ENCODE assay signal across 1 cellular context in the genomic region with DNA sequence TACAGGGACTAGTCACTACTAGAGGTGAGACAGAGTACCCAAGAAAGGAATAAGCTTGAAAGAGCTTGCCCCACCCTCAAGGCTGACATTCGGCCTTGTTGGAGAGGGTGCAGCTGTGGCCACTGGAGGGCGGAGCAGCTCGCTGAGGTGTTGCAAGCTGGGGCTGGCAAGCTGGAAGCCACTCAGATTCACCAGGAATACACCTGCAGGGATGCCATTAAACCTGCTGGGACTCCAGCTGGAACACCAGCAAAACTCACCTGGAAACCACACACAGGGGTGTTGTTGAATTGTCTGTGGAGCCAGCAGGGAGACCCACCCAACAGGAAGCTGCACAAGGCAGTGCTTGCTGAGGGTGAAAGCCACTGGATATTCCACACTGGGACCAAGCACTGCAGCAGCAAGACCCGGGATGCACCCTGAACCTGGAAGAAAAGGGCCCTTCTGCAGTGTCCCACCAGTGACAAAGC.
TF ChIP-seq lines count a peak whose summit lies in the region.

No MANE protein-coding gene starts in this region.

TF ChIP-seq in HepG2, 621 proteins besides CTCF, POLR2A, EP300 and RAD21 (continued from another document and continues in another):
- TF ChIP-seq ZNF782 (CRISPR knock-in tag; IDR thresholded peaks at IDR 0.05; ENCODE audit: borderline replicate concordance) = no peak
- TF ChIP-seq ZNF772 (CRISPR knock-in tag; IDR thresholded peaks at IDR 0.05) = peak; percentile 45; the same call in 1 of the 2 replicates
- no peak for TF ChIP-seq ZNF18 (CRISPR knock-in tag; IDR thresholded peaks at IDR 0.05; ENCODE audit: insufficient replicate concordance)
- TF ChIP-seq ATF7-NPFF (CRISPR knock-in tag; IDR thresholded peaks at IDR 0.05; ENCODE audit: low read depth) = peak; percentile 56; the same call in 1 of the 2 replicates
- TF ChIP-seq FLYWCH1 (CRISPR knock-in tag; IDR thresholded peaks at IDR 0.05) = no peak
- TF ChIP-seq, protein P1, sequence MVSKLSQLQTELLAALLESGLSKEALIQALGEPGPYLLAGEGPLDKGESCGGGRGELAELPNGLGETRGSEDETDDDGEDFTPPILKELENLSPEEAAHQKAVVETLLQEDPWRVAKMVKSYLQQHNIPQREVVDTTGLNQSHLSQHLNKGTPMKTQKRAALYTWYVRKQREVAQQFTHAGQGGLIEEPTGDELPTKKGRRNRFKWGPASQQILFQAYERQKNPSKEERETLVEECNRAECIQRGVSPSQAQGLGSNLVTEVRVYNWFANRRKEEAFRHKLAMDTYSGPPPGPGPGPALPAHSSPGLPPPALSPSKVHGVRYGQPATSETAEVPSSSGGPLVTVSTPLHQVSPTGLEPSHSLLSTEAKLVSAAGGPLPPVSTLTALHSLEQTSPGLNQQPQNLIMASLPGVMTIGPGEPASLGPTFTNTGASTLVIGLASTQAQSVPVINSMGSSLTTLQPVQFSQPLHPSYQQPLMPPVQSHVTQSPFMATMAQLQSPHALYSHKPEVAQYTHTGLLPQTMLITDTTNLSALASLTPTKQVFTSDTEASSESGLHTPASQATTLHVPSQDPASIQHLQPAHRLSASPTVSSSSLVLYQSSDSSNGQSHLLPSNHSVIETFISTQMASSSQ (IDR thresholded peaks at IDR 0.05; ENCODE audit: low read depth) = no peak
- TF ChIP-seq, protein P1 (CRISPR knock-in tag; IDR thresholded peaks at IDR 0.05; ENCODE audit: borderline replicate concordance) = 0 out of 2 replicates have a peak, but pooled peaks have one; percentile 3
- 0 out of 2 replicates have a peak, but pooled peaks have one; percentile 33 for TF ChIP-seq ARID5B (CRISPR knock-in tag; IDR thresholded peaks at IDR 0.05)
- no peak for TF ChIP-seq PLSCR1 (CRISPR knock-in tag; IDR thresholded peaks at IDR 0.05; ENCODE audit: borderline replicate concordance)
- no peak for TF ChIP-seq JDP2 (CRISPR knock-in tag; IDR thresholded peaks at IDR 0.05; ENCODE audit: borderline replicate concordance)
- TF ChIP-seq, protein P2, sequence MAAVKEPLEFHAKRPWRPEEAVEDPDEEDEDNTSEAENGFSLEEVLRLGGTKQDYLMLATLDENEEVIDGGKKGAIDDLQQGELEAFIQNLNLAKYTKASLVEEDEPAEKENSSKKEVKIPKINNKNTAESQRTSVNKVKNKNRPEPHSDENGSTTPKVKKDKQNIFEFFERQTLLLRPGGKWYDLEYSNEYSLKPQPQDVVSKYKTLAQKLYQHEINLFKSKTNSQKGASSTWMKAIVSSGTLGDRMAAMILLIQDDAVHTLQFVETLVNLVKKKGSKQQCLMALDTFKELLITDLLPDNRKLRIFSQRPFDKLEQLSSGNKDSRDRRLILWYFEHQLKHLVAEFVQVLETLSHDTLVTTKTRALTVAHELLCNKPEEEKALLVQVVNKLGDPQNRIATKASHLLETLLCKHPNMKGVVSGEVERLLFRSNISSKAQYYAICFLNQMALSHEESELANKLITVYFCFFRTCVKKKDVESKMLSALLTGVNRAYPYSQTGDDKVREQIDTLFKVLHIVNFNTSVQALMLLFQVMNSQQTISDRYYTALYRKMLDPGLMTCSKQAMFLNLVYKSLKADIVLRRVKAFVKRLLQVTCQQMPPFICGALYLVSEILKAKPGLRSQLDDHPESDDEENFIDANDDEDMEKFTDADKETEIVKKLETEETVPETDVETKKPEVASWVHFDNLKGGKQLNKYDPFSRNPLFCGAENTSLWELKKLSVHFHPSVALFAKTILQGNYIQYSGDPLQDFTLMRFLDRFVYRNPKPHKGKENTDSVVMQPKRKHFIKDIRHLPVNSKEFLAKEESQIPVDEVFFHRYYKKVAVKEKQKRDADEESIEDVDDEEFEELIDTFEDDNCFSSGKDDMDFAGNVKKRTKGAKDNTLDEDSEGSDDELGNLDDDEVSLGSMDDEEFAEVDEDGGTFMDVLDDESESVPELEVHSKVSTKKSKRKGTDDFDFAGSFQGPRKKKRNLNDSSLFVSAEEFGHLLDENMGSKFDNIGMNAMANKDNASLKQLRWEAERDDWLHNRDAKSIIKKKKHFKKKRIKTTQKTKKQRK (IDR thresholded peaks at IDR 0.05; ENCODE audit: low read length) = no peak
- no peak for TF ChIP-seq ZSCAN25 (CRISPR knock-in tag; IDR thresholded peaks at IDR 0.05)
- no peak for TF ChIP-seq TBP (CRISPR knock-in tag; IDR thresholded peaks at IDR 0.05)
- TF ChIP-seq SRSF1 (optimal IDR thresholded peaks at IDR 0.05; ENCODE audit: low read depth, low read length) = peak; percentile 30
- TF ChIP-seq POLR2G (IDR thresholded peaks at IDR 0.05; ENCODE audit: low read depth, low read length) = peak; percentile 70
- no peak for TF ChIP-seq ZNF850 (CRISPR knock-in tag; conservative IDR thresholded peaks at IDR 0.05)
- TF ChIP-seq NFKB2 (CRISPR knock-in tag; IDR thresholded peaks at IDR 0.05; ENCODE audit: borderline replicate concordance) = no peak; the same call in 1 of the 2 replicates
- no peak for TF ChIP-seq ZBTB8A (CRISPR knock-in tag; IDR thresholded peaks at IDR 0.05; ENCODE audit: borderline replicate concordance, low read depth)
- TF ChIP-seq THAP7 (CRISPR knock-in tag; IDR thresholded peaks at IDR 0.05) = no peak
- TF ChIP-seq ZNF235 (CRISPR knock-in tag; IDR thresholded peaks at IDR 0.05; ENCODE audit: borderline replicate concordance) = no peak
- TF ChIP-seq ZNF740 (CRISPR knock-in tag; IDR thresholded peaks at IDR 0.05) = no peak
- TF ChIP-seq, protein P3, sequence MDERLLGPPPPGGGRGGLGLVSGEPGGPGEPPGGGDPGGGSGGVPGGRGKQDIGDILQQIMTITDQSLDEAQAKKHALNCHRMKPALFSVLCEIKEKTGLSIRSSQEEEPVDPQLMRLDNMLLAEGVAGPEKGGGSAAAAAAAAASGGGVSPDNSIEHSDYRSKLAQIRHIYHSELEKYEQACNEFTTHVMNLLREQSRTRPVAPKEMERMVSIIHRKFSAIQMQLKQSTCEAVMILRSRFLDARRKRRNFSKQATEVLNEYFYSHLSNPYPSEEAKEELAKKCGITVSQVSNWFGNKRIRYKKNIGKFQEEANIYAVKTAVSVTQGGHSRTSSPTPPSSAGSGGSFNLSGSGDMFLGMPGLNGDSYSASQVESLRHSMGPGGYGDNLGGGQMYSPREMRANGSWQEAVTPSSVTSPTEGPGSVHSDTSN (CRISPR knock-in tag; IDR thresholded peaks at IDR 0.05) = no peak
- no peak for TF ChIP-seq BCL3 (CRISPR knock-in tag; IDR thresholded peaks at IDR 0.05)
- peak; percentile 56; the same call in 1 of the 2 replicates for TF ChIP-seq THAP11 (CRISPR knock-in tag; IDR thresholded peaks at IDR 0.05)
- TF ChIP-seq PRMT3 (CRISPR knock-in tag; IDR thresholded peaks at IDR 0.05; ENCODE audit: borderline replicate concordance, low read depth) = no peak
- TF ChIP-seq NFATC3 (CRISPR knock-in tag; IDR thresholded peaks at IDR 0.05) = no peak
- no peak for TF ChIP-seq ZNF660 (CRISPR knock-in tag; IDR thresholded peaks at IDR 0.05; ENCODE audit: borderline replicate concordance, low read depth)
- no peak; the same call in 1 of the 2 replicates for TF ChIP-seq ZNF569 (CRISPR knock-in tag; IDR thresholded peaks at IDR 0.05; ENCODE audit: borderline replicate concordance)
- no peak for TF ChIP-seq ZNF101 (CRISPR knock-in tag; IDR thresholded peaks at IDR 0.05; ENCODE audit: borderline replicate concordance, low read depth)
- TF ChIP-seq ZNF558 (CRISPR knock-in tag; IDR thresholded peaks at IDR 0.05; ENCODE audit: borderline replicate concordance) = no peak
- no peak for TF ChIP-seq BRCA1 (CRISPR knock-in tag; IDR thresholded peaks at IDR 0.05)
- no peak for TF ChIP-seq SOX6 (IDR thresholded peaks at IDR 0.05)
- TF ChIP-seq SOX6 (CRISPR knock-in tag; IDR thresholded peaks at IDR 0.05) = no peak
- 0 out of 2 replicates have a peak, but pooled peaks have one; percentile 29 for TF ChIP-seq PAF1 (CRISPR knock-in tag; IDR thresholded peaks at IDR 0.05)
- TF ChIP-seq NR2F1 (CRISPR knock-in tag; IDR thresholded peaks at IDR 0.05) = no peak
- TF ChIP-seq SMAD3 (CRISPR knock-in tag; IDR thresholded peaks at IDR 0.05) = no peak
- no peak for TF ChIP-seq ZNF605 (CRISPR knock-in tag; IDR thresholded peaks at IDR 0.05)
- no peak; the same call in 1 of the 2 replicates for TF ChIP-seq SPEN (CRISPR knock-in tag; IDR thresholded peaks at IDR 0.05; ENCODE audit: low read depth)
- peak; percentile 95 for TF ChIP-seq RBM22 (optimal IDR thresholded peaks at IDR 0.05; ENCODE audit: low read length)
- no peak for TF ChIP-seq MIER2 (CRISPR knock-in tag; IDR thresholded peaks at IDR 0.05)
- peak; percentile 42; the same call in 1 of the 2 replicates for TF ChIP-seq HDAC2 (CRISPR knock-in tag; IDR thresholded peaks at IDR 0.05)
- TF ChIP-seq ZNF891 (CRISPR knock-in tag; IDR thresholded peaks at IDR 0.05) = 0 out of 2 replicates have a peak, but pooled peaks have one; percentile 49
- no peak for TF ChIP-seq ZFP36L1 (CRISPR knock-in tag; IDR thresholded peaks at IDR 0.05)
- no peak for TF ChIP-seq ZNF44 (CRISPR knock-in tag; IDR thresholded peaks at IDR 0.05)
- no peak for TF ChIP-seq ZNF468 (CRISPR knock-in tag; IDR thresholded peaks at IDR 0.05)
- 0 out of 2 replicates have a peak, but pooled peaks have one; percentile 33 for TF ChIP-seq BHLHE40 (IDR thresholded peaks at IDR 0.05; ENCODE audit: low read length)
